In the genomic region with DNA sequence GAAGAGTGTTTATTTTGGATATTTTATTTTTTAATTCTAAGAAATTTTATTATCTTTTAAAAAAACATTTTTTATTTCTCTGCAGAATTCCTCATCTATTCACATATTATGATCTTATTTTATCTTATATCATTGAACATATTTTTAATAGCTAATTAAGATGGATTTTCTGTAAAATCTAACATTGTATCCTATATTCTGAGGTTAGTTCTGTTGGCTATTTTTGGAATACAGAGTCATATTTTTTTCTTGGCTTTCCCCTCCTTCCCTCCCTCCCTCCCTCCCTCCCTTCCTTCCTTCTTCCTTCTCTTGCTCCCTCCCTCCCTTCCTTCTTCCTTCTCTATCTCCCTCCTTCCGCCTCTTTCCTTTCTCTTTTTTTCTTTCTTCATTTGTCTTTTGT, we compare ENCODE assay signal across 2 cellular contexts.
TF ChIP-seq lines count a peak whose summit lies in the region.

No MANE protein-coding gene starts in this region.

TF ChIP-seq in HepG2, 621 proteins besides CTCF, POLR2A, EP300 and RAD21 (continued from another document):
- no peak for TF ChIP-seq HNF4A (CRISPR knock-in tag; IDR thresholded peaks at IDR 0.05)
- TF ChIP-seq PPARG (CRISPR knock-in tag; conservative IDR thresholded peaks at IDR 0.05): no peak

TF ChIP-seq in K562, 482 proteins besides CTCF, POLR2A, EP300 and RAD21 (continued from another document):
- TF ChIP-seq PCBP2 (IDR thresholded peaks at IDR 0.05; ENCODE audit: low read depth, low read length, poor library complexity, severe bottlenecking) (peak; percentile 80), ZNF695 (CRISPR knock-in tag; IDR thresholded peaks at IDR 0.05) (no peak), LCOR (CRISPR knock-in tag; IDR thresholded peaks at IDR 0.05) (no peak)
